In genomic region chr13:44436589-44437337, GRCh38 we compare ENCODE assay signal across 8 cellular contexts.
A peak's percentile ranks its signal among the peaks of the same experiment; 100 is the strongest.
DNase-seq lines count a peak whose midpoint lies in the region; FAIRE-seq and TF ChIP-seq lines count a peak whose summit lies in the region.

No MANE protein-coding gene starts in this region.

- H3K9me3 ChIP-seq in left ventricle myocardium inferior (replicated peaks) (no peaks in the 10 kb centered on the region), ovary (no peaks in the 10 kb centered on the region)

- H3K4me1 ChIP-seq in left ventricle myocardium inferior (peaks cover 61% of the 10 kb centered on the region), ovary (ENCODE audit: insufficient read depth) (peaks cover 11% of the 10 kb centered on the region)

- H3K36me3 ChIP-seq in left ventricle myocardium inferior: peaks cover 24% of the 10 kb centered on the region
- no peaks in the 10 kb centered on the region for H3K36me3 ChIP-seq in ovary

- peak; percentile 98 for TF ChIP-seq POLR2A in ovary (IDR thresholded peaks at IDR 0.05)

- DNase-seq in GDM1 (lab: John Stamatoyannopoulos, UW) (peak; percentile 85), NCI-H1436 treated with DMSO at 0.1 percent for 48 hours (lab: John Stamatoyannopoulos, UW) (peak; percentile 40), SW480 (ENCODE audit: low spot score) (peak; percentile 98), astrocyte of the hippocampus (ENCODE audit: low read depth, low spot score) (peak; percentile 95), left ventricle myocardium inferior (peak; percentile 95), ovary (peak; percentile 95 to 98 (median 96)), urothelium cell line (ENCODE audit: low spot score) (peak; percentile 86), GM19239 (ENCODE audit: insufficient read length, low spot score) (no peak)

- intact Hi-C loops in left ventricle myocardium inferior (cut with micrococcal nuclease) (loop anchor here (5.0 kb wide), 2 partner anchors 199 to 384 kb away; no protein-coding TSS in a partner anchor), ovary (cut with DNase I) (loop anchor here (5.0 to 10.0 kb wide), 6 partner anchors 212 to 529 kb away; no protein-coding TSS in a partner anchor)

- no peak for TF ChIP-seq EP300 in ovary (IDR thresholded peaks at IDR 0.05)

- H3K27me3 ChIP-seq in left ventricle myocardium inferior (ENCODE audit: low read depth) (no peaks in the 10 kb centered on the region), ovary (no peaks in the 10 kb centered on the region)

- no peak for FAIRE-seq in urothelium cell line (lab: Jason Lieb, UNC)
- FAIRE-seq in GM19239 (lab: Jason Lieb, UNC): no peak

- peak overlapping the region; percentile 87 for H3K4me3 ChIP-seq in left ventricle myocardium inferior
- peak overlapping the region; percentile 66 for H3K4me3 ChIP-seq in ovary

- TF ChIP-seq CTCF in left ventricle myocardium inferior (IDR thresholded peaks at IDR 0.05; ENCODE audit: borderline replicate concordance) (no peak), ovary (IDR thresholded peaks at IDR 0.05) (no peak)

- 0% methylated on average over 36 to 38 of the region's 38 CpGs for WGBS in ovary, 3 donors

- H3K27ac ChIP-seq in left ventricle myocardium inferior (replicated peaks) (peak overlapping the region; percentile 95), ovary (peak overlapping the region; percentile 74 to 88)
